ENCODE assay signal across 17 cellular contexts in genomic region chrX:136619889-136620505, GRCh38. TPM values are rescaled to one million over a fixed set of nuclear protein-coding genes. Genes with fewer than 3 reads are reported as not detected.
DNase-seq lines count a peak whose midpoint lies in the region; ATAC-seq lines count a peak whose summit lies in the region.
"Had no signal": no experiment of that assay in that cellular context is flagged by ENCODE, and none has a peak within 500 bp of the region (broad histone marks: within the 10 kb centered on the region; RNA-seq: fewer than 3 reads in every experiment).

No MANE protein-coding gene starts in this region.

- no peaks in the 10 kb centered on the region for H3K9me2 ChIP-seq in GM23248 (ENCODE audit: insufficient read depth)

- peak overlapping the region; percentile 44 for H3K4me3 Mint-ChIP-seq in activated naive CD8-positive, alpha-beta T cell treated with anti-CD3 and anti-CD28 coated beads, Interleukin-2, amount 10 ng/mL, durations not matched to agents 7 days and 5 days

- H3K36me3 ChIP-seq in BLaER1 (no peaks in the 10 kb centered on the region), KOPT-K1 (ENCODE audit: insufficient read depth, low read length) (no peaks in the 10 kb centered on the region), GM23248 (ENCODE audit: low read depth) (no peaks in the 10 kb centered on the region)
- H3K36me3 ChIP-seq: esophagus muscularis mucosa, heart right ventricle, ovary, upper lobe of right lung had no signal

- H3K9me3 Mint-ChIP-seq in activated naive CD8-positive, alpha-beta T cell treated with anti-CD3 and anti-CD28 coated beads, Interleukin-2, amount 10 ng/mL, durations not matched to agents 7 days and 5 days, result peaks cover 2% of the 10 kb centered on the region

- H3K27me3 ChIP-seq in BLaER1 (peaks cover 75% of the 10 kb centered on the region), GM23248 (replicated peaks; ENCODE audit: insufficient read depth) (no peaks in the 10 kb centered on the region)
- H3K27me3 ChIP-seq: esophagus muscularis mucosa, ovary, upper lobe of right lung had no signal

- H3K4me2 ChIP-seq in BLaER1, result peak overlapping the region; percentile 24
- H3K4me2 ChIP-seq in GM23248 (ENCODE audit: unreplicated experiment), result no peak overlapping the region

- H3K9me3 ChIP-seq in BLaER1 (peaks cover 5% of the 10 kb centered on the region; the same call in 1 of the 2 replicates), KOPT-K1 (ENCODE audit: insufficient read depth, low read length, poor library complexity, severe bottlenecking) (no peaks in the 10 kb centered on the region), GM23248 (ENCODE audit: low read depth) (no peaks in the 10 kb centered on the region)
- H3K9me3 ChIP-seq: esophagus muscularis mucosa, heart right ventricle, ovary, upper lobe of right lung had no signal

- H3K4me1 Mint-ChIP-seq in activated naive CD8-positive, alpha-beta T cell treated with anti-CD3 and anti-CD28 coated beads, Interleukin-2, amount 10 ng/mL, durations not matched to agents 7 days and 5 days, result peaks cover 58% of the 10 kb centered on the region

- H3K27ac ChIP-seq in BLaER1 (no peak overlapping the region), KOPT-K1 (ENCODE audit: low read depth, low read length, poor library complexity, severe bottlenecking) (peak overlapping the region; percentile 81), GM23248 (no peak overlapping the region)
- H3K27ac ChIP-seq: esophagus muscularis mucosa, heart right ventricle, ovary, SK-N-MC, upper lobe of right lung had no signal

- H3K4me1 ChIP-seq in BLaER1 (peaks cover 37% of the 10 kb centered on the region), GM23248 (ENCODE audit: insufficient read depth) (no peaks in the 10 kb centered on the region)
- H3K4me1 ChIP-seq: esophagus muscularis mucosa, heart right ventricle, upper lobe of right lung had no signal

- H4K20me1 ChIP-seq in BLaER1 (no peaks in the 10 kb centered on the region; the same call in 1 of the 2 replicates), GM23248 (ENCODE audit: insufficient read depth) (no peaks in the 10 kb centered on the region)

- peak; percentile 61 for ATAC-seq in activated naive CD8-positive, alpha-beta T cell treated with anti-CD3 and anti-CD28 coated beads, Interleukin-2, amount 10 ng/mL, durations not matched to agents 7 days and 5 days (ENCODE audit: low read depth)
- ATAC-seq: heart right ventricle, upper lobe of right lung had no signal

- POLR2A ChIA-PET in activated naive CD8-positive, alpha-beta T cell treated with anti-CD3 and anti-CD28 coated beads, Interleukin-2, amount 10 ng/mL, durations not matched to agents 7 days and 5 days (lab: Charles Lee), result interaction anchor here (1.3 kb wide), 2 partner anchors 8 to 13 kb away, joined by 4 read pairs; no protein-coding TSS in a partner anchor

- H2AFZ ChIP-seq in GM23248, result no peak overlapping the region

- peak; percentile 60 for DNase-seq in activated CD4-positive, alpha-beta T cell treated with anti-CD3 and anti-CD28 coated beads for 48 hours
- no peak for DNase-seq in activated naive CD8-positive, alpha-beta T cell treated with anti-CD3 and anti-CD28 coated beads, Interleukin-2, amount 10 ng/mL, durations not matched to agents 7 days and 5 days
- DNase-seq in GM23248 (no peak), hippocampal formation (lab: John Stamatoyannopoulos, UW) (no peak), DMS79 (lab: John Stamatoyannopoulos, UW) (no peak), NCI-H2081 (lab: John Stamatoyannopoulos, UW) (no peak)
- DNase-seq: DMS79 treated with DMSO at 0.1 percent for 48 hours, heart right ventricle, NCI-H1048, ovary, upper lobe of right lung had no signal

- no peaks in the 10 kb centered on the region for H3F3A ChIP-seq in GM23248 (ENCODE audit: insufficient read depth)

- no peaks in the 10 kb centered on the region for H3K27me3 Mint-ChIP-seq in activated naive CD8-positive, alpha-beta T cell treated with anti-CD3 and anti-CD28 coated beads, Interleukin-2, amount 10 ng/mL, durations not matched to agents 7 days and 5 days

- H3K9ac ChIP-seq in BLaER1 (no peak overlapping the region), GM23248 (no peak overlapping the region)

- WGBS in GM23248 (ENCODE audit: low coverage in 1 of 2, low lambda C conversion rate in 2 of 2, missing lambda C conversion rate in 2 of 2), 2 experiments, result 76 to 80% methylated on average over 12 to 14 of the region's 14 CpGs

- H3K36me3 Mint-ChIP-seq in activated naive CD8-positive, alpha-beta T cell treated with anti-CD3 and anti-CD28 coated beads, Interleukin-2, amount 10 ng/mL, durations not matched to agents 7 days and 5 days, result peaks cover 7% of the 10 kb centered on the region

- no peaks in the 10 kb centered on the region for H3K79me2 ChIP-seq in GM23248 (ENCODE audit: insufficient read depth)

- no peak overlapping the region for H3K4me3 ChIP-seq in BLaER1
- no peak overlapping the region for H3K4me3 ChIP-seq in GM23248
- H3K4me3 ChIP-seq: esophagus muscularis mucosa, heart right ventricle, ovary, SK-N-MC, upper lobe of right lung had no signal

- in situ Hi-C loops in GM23248 (cut with MboI), result no loop called here

- H3K27ac Mint-ChIP-seq in activated naive CD8-positive, alpha-beta T cell treated with anti-CD3 and anti-CD28 coated beads, Interleukin-2, amount 10 ng/mL, durations not matched to agents 7 days and 5 days, result peak overlapping the region; percentile 64

RNA-seq across cellular contexts. Expression of gene CD40LG, which starts 28.0 kb away (rescaled TPM):
- total RNA-seq in activated naive CD8-positive, alpha-beta T cell treated with anti-CD3 and anti-CD28 coated beads, Interleukin-2, amount 10 ng/mL, durations not matched to agents 7 days and 5 days, result 1 to 10 TPM; 2.5 to 3.7 TPM
- total RNA-seq in GM23248 (2014; rRNA removed; shearing (Covaris generic)), result not detected in 2 replicates
- polyA plus RNA-seq in GM23248 (2016; fragmentation: Nextera tagmentation; extraction: Ambion mirVana), result not detected in 2 replicates
- total RNA-seq: HT-29, kidney epithelial cell had no signal
